ENCODE assay signal across 10 cellular contexts in genomic region chr20:50520222-50520877, GRCh38. TPM values are rescaled to one million over a fixed set of nuclear protein-coding genes. Genes with fewer than 3 reads are reported as not detected.
A peak's percentile ranks its signal among the peaks of the same experiment; 100 is the strongest.
DNase-seq lines count a peak whose midpoint lies in the region; ATAC-seq, FAIRE-seq and TF ChIP-seq lines count a peak whose summit lies in the region.
"Had no signal": no experiment of that assay in that cellular context is flagged by ENCODE, and none has a peak within 500 bp of the region (broad histone marks: within the 10 kb centered on the region; RNA-seq: fewer than 3 reads in every experiment).

No MANE protein-coding gene starts in this region.

- FAIRE-seq in HepG2 (lab: Jason Lieb, UNC) (no peak), keratinocyte (lab: Jason Lieb, UNC) (no peak)

- H3K27me3 ChIP-seq in HepG2 (ENCODE audit: control insufficient read depth in 1 of 2, insufficient read depth in 2 of 2, low read length in 2 of 2) (no peaks in the 10 kb centered on the region), right lobe of liver (no peaks in the 10 kb centered on the region), keratinocyte (ENCODE audit: control insufficient read depth, extremely low read depth, insufficient read depth, low read length) (no peaks in the 10 kb centered on the region), upper lobe of left lung (no peaks in the 10 kb centered on the region)
- H3K27me3 ChIP-seq: breast epithelium had no signal

- ATAC-seq in HepG2, result no peak; the same call in 2 of the 3 replicates
- no peak for ATAC-seq in right lobe of liver
- no peak for ATAC-seq in upper lobe of left lung (ENCODE audit: low FRiP score in 2 of 2)
- no peak for ATAC-seq in GM18858 (IDR thresholded peaks at IDR 0.05; ENCODE audit: unreplicated experiment)
- no peak for ATAC-seq in HG02973 (IDR thresholded peaks at IDR 0.05; ENCODE audit: unreplicated experiment)

- TF ChIP-seq EP300 in HepG2 (IDR thresholded peaks at IDR 0.05; ENCODE audit: low read depth in 2 of 2, low read length in 2 of 2) (no peak), HepG2 (CRISPR knock-in tag; IDR thresholded peaks at IDR 0.05; ENCODE audit: borderline replicate concordance) (no peak), upper lobe of left lung (IDR thresholded peaks at IDR 0.05) (no peak)

- TF ChIP-seq POLR2A in HepG2 (IDR thresholded peaks at IDR 0.05; ENCODE audit: insufficient read depth in 1 of 2, low read depth in 2 of 2, low read length in 2 of 2), result no peak
- TF ChIP-seq POLR2A in right lobe of liver (IDR thresholded peaks at IDR 0.05), result no peak
- no peak for TF ChIP-seq POLR2A in upper lobe of left lung (IDR thresholded peaks at IDR 0.05)

- in situ Hi-C loops in HepG2 (cut with HindIII; ENCODE audit: extremely low pct_ligation_motif_present, low pct_unique_long_range_greater_than_20kb), result no loop called here

- H3K4me1 ChIP-seq in HepG2 (ENCODE audit: insufficient read depth, low read length) (peaks cover 30% of the 10 kb centered on the region), right lobe of liver (peaks cover 0 to 35% (median 9%) of the 10 kb centered on the region in 4 donors), keratinocyte (ENCODE audit: control insufficient read depth, extremely low read depth, insufficient read depth, low read length) (peaks cover 68% of the 10 kb centered on the region), upper lobe of left lung (peaks cover 76 to 93% (median 80%) of the 10 kb centered on the region in 4 donors)
- H3K4me1 ChIP-seq: breast epithelium had no signal

- 99% methylated on average over 7 of the region's 7 CpGs for WGBS in HepG2 (ENCODE audit: low lambda C conversion rate)
- WGBS in right lobe of liver (ENCODE audit: insufficient coverage, low coverage, low lambda C conversion rate, missing lambda C conversion rate), result 81% methylated on average over 7 of the region's 7 CpGs
- 81 to 90% methylated on average over 7 of the region's 7 CpGs for WGBS in upper lobe of left lung, 2 donors

- TF ChIP-seq RAD21 in HepG2 (CRISPR knock-in tag; IDR thresholded peaks at IDR 0.05), result no peak

- TF ChIP-seq CTCF in HepG2 (CRISPR knock-in tag; IDR thresholded peaks at IDR 0.05), result no peak
- TF ChIP-seq CTCF in right lobe of liver (IDR thresholded peaks at IDR 0.05), result no peak
- TF ChIP-seq CTCF in keratinocyte (optimal IDR thresholded peaks at IDR 0.05 in 1 of 3, IDR thresholded peaks at IDR 0.05 in 1 of 3, conservative IDR thresholded peaks at IDR 0.05 in 1 of 3; ENCODE audit: extremely low read depth in 1 of 3, insufficient read depth in 2 of 3, low read length in 3 of 3), result no peak
- TF ChIP-seq CTCF in upper lobe of left lung (IDR thresholded peaks at IDR 0.05), result no peak

- H3K4me2 ChIP-seq in HepG2 (ENCODE audit: low read depth, low read length), result no peak overlapping the region
- H3K4me2 ChIP-seq in keratinocyte (ENCODE audit: control insufficient read depth, extremely low read depth, insufficient read depth, low read depth, low read length), result peak overlapping the region; percentile 35

- H3K36me3 ChIP-seq in HepG2 (replicated peaks in 1 of 2; ENCODE audit: control insufficient read depth in 1 of 2, insufficient read depth in 2 of 2, low read length in 2 of 2), result 0 out of 5 replicates have a peak, but pooled peaks cover 0 to 3% of the 10 kb centered on the region in 2 experiments
- H3K36me3 ChIP-seq in right lobe of liver, result no peaks in the 10 kb centered on the region
- H3K36me3 ChIP-seq in keratinocyte (ENCODE audit: control insufficient read depth in 2 of 2, extremely low read depth in 1 of 2, insufficient read depth in 2 of 2, low read length in 2 of 2), result peaks cover 4 to 11% of the 10 kb centered on the region in 2 experiments
- peaks cover 0 to 6% (median 2%) of the 10 kb centered on the region in 4 donors for H3K36me3 ChIP-seq in upper lobe of left lung
- H3K36me3 ChIP-seq: breast epithelium had no signal

- H3K79me2 ChIP-seq in HepG2 (ENCODE audit: insufficient read depth, low read length) (peaks cover 77% of the 10 kb centered on the region), keratinocyte (ENCODE audit: control insufficient read depth, insufficient read depth, low read length) (peaks cover 92% of the 10 kb centered on the region)

- dilution Hi-C loops in keratinocyte (cut with MboI; ENCODE audit: extremely low pct_ligation_motif_present, low sequenced_read_pairs), result no loop called here

- H2AFZ ChIP-seq in HepG2 (ENCODE audit: low read length), result no peak overlapping the region
- no peak overlapping the region for H2AFZ ChIP-seq in keratinocyte (ENCODE audit: control insufficient read depth, low read length)

- peaks cover 12% of the 10 kb centered on the region for H3K9me1 ChIP-seq in keratinocyte (ENCODE audit: control insufficient read depth, extremely low read depth, insufficient read depth, low read length)

- H4K20me1 ChIP-seq in HepG2 (ENCODE audit: insufficient read depth, low read length), result no peaks in the 10 kb centered on the region
- peaks cover 3% of the 10 kb centered on the region for H4K20me1 ChIP-seq in keratinocyte (ENCODE audit: control insufficient read depth, extremely low read depth, insufficient read depth, low read length)

- POLR2A ChIA-PET in HepG2 (lab: Yijun Ruan, JAX), result interaction anchor here (1.2 kb wide), 1 partner anchor 9 kb away, joined by 4 read pairs; no protein-coding TSS in a partner anchor

- DNase-seq in HepG2 (ENCODE audit: low spot score) (no peak), right lobe of liver (no peak), keratinocyte (ENCODE audit: low read depth, low spot score) (no peak), upper lobe of left lung (no peak), NOMO-1 treated with DMSO at 0.1 percent for 48 hours (lab: John Stamatoyannopoulos, UW; ENCODE audit: unreplicated experiment) (no peak)
- peak; percentile 24 for DNase-seq in activated CD8-positive, alpha-beta memory T cell treated with anti-CD3 and anti-CD28 coated beads, Interleukin-2, amount 50 U/mL, for 1 hour (ENCODE audit: extremely low read depth)
- DNase-seq: NCI-H1417 had no signal

- H3K4me3 ChIP-seq in HepG2 (replicated peaks in 1 of 3; ENCODE audit: insufficient read depth in 1 of 3, low read depth in 2 of 3, low read length in 3 of 3) (no peak overlapping the region), right lobe of liver (no peak overlapping the region), keratinocyte (ENCODE audit: control insufficient read depth in 2 of 3, extremely low read depth in 1 of 3, insufficient read depth in 2 of 3, low read depth in 1 of 3, low read length in 3 of 3) (no peak overlapping the region), upper lobe of left lung (no peak overlapping the region)
- H3K4me3 ChIP-seq: breast epithelium had no signal

- no peaks in the 10 kb centered on the region for H3K9me3 ChIP-seq in HepG2 (ENCODE audit: low read length)
- H3K9me3 ChIP-seq in right lobe of liver, result no peaks in the 10 kb centered on the region
- H3K9me3 ChIP-seq in keratinocyte (ENCODE audit: control insufficient read depth, low read depth, low read length), result no peaks in the 10 kb centered on the region
- no peaks in the 10 kb centered on the region for H3K9me3 ChIP-seq in upper lobe of left lung
- H3K9me3 ChIP-seq: breast epithelium had no signal

- no TSS peak for BruUV-seq in HepG2 (replicated peaks; lab: Mats Ljungman, UMichigan)

- CTCF ChIA-PET in HepG2 (lab: Yijun Ruan, JAX; ENCODE audit: low intra/inter-chr PET ratio, low total read pairs), result no interaction called here

- no peak overlapping the region for H3K27ac ChIP-seq in HepG2 (ENCODE audit: extremely low read length, insufficient read depth, low read length)
- no peak overlapping the region for H3K27ac ChIP-seq in right lobe of liver
- peak overlapping the region; percentile 3 for H3K27ac ChIP-seq in keratinocyte (ENCODE audit: control insufficient read depth, insufficient read depth, low read length)
- H3K27ac ChIP-seq in upper lobe of left lung, result peak overlapping the region; percentile 0 to 97 (median 62)

- intact Hi-C loops in HepG2 (cut with micrococcal nuclease; ENCODE audit: unreplicated experiment) (no loop called here), right lobe of liver (cut with DNase I) (no loop called here)

- no peak overlapping the region for H3K9ac ChIP-seq in HepG2 (ENCODE audit: insufficient read depth, low read depth, low read length)
- H3K9ac ChIP-seq in keratinocyte (ENCODE audit: control insufficient read depth, extremely low read depth, insufficient read depth, low read length), result peak overlapping the region; percentile 26

RNA-seq across cellular contexts. Expression of gene PTPN1, which starts 10.2 kb away (rescaled TPM):
- total RNA-seq in HepG2 (2016; rRNA removed; fragmentation: Illumina TruSeq; extraction: Trizol) (33.3 and 37.2 TPM in 2 replicates), right lobe of liver (10 to 100 TPM in 5 of 6 experiments, 1 to 10 TPM in 1; 9.5 to 14.9 (median 12.6) TPM), upper lobe of left lung (100 to 1,000 TPM in 3 of 6 donors, 10 to 100 TPM in 3; 75.1 to 137 (median 96.1) TPM)
- 4.1 and 4.3 TPM in 2 replicates for total RNA-seq in HepG2 (2016; cell fraction: cytosol; rRNA removed; fragmentation: Illumina TruSeq; extraction: Trizol; ENCODE audit: low read depth)
- total RNA-seq in HepG2 (2016; cell fraction: insoluble cytoplasmic fraction; rRNA removed; fragmentation: Illumina TruSeq; extraction: Trizol), result 31.0 and 34.8 TPM in 2 replicates
- total RNA-seq in HepG2 (2016; cell fraction: membrane; rRNA removed; fragmentation: Illumina TruSeq; extraction: Trizol), result 16.1 and 17.5 TPM in 2 replicates
- 22.9 and 26.4 TPM in 2 replicates for total RNA-seq in HepG2 (2016; cell fraction: nucleus; rRNA removed; fragmentation: Illumina TruSeq; extraction: Trizol)
- polyA plus RNA-seq in HepG2 (2011; rRNA removed) (16.8 and 17.7 TPM in 2 replicates), keratinocyte (53.3 to 67.4 TPM (median 61.6 TPM) in 3 replicates)
- polyA plus RNA-seq in HepG2 (2011; cell fraction: cytosol; rRNA removed), result 14.7 and 18.4 TPM in 2 replicates
- polyA plus RNA-seq in HepG2 (2011; cell fraction: nucleus; rRNA removed), result 21.4 and 23.7 TPM in 2 replicates
- polyA plus RNA-seq in HepG2 (2012), result 20.9 and 24.3 TPM in 2 replicates
- polyA plus RNA-seq in HepG2 (2016; cell fraction: cytosol; fragmentation: Illumina TruSeq; extraction: Trizol; ENCODE audit: low read depth), result 2.4 and 2.5 TPM in 2 replicates
- 33.0 and 39.3 TPM in 2 replicates for polyA plus RNA-seq in HepG2 (2016; cell fraction: insoluble cytoplasmic fraction; fragmentation: Illumina TruSeq; extraction: Trizol; ENCODE audit: low read depth)
- polyA plus RNA-seq in HepG2 (2016; cell fraction: membrane; fragmentation: Illumina TruSeq; extraction: Trizol; ENCODE audit: low read depth), result 9.4 and 10.0 TPM in 2 replicates
- 31.1 and 31.8 TPM in 2 replicates for polyA plus RNA-seq in HepG2 (2016; cell fraction: nucleus; fragmentation: Illumina TruSeq; extraction: Trizol; ENCODE audit: insufficient read depth, low read depth)
- 27.4 and 30.1 TPM in 2 replicates for polyA minus RNA-seq in HepG2 (2011; rRNA and poly(A)+ RNA removed; ENCODE audit: low replicate concordance)
- 12.4 and 15.0 TPM in 2 replicates for polyA minus RNA-seq in HepG2 (2011; cell fraction: cytosol; rRNA and poly(A)+ RNA removed)
- 23.0 and 24.9 TPM in 2 replicates for polyA minus RNA-seq in HepG2 (2011; cell fraction: nucleus; rRNA and poly(A)+ RNA removed)
- polyA plus RNA-seq in keratinocyte (2011; ENCODE audit: low read depth), result 14.0 TPM
- 71.8 and 85.6 TPM in 2 replicates for polyA plus RNA-seq in keratinocyte (2011; cell fraction: cytosol; rRNA removed)
- 107 and 110 TPM in 2 replicates for polyA plus RNA-seq in keratinocyte (2011; cell fraction: nucleus; rRNA removed)
- polyA plus RNA-seq in keratinocyte (2012; ENCODE audit: low replicate concordance), result 42.2 and 66.1 TPM in 2 replicates
- 65.6 to 73.7 TPM (median 70.3 TPM) in 3 replicates for polyA minus RNA-seq in keratinocyte
- 61.6 TPM for polyA minus RNA-seq in keratinocyte (2011; cell fraction: cytosol; rRNA and poly(A)+ RNA removed)
- polyA minus RNA-seq in keratinocyte (2011; cell fraction: nucleus; rRNA and poly(A)+ RNA removed), result 38.7 and 64.7 TPM in 2 replicates

Comparison
In these comparisons a context has a peak if more than half of its experiments do, and no peak if none do; other contexts are left out.
1. H3K27ac ChIP-seq: peak in keratinocyte (single experiment) and upper lobe of left lung (4 of 4); none in HepG2 (single experiment) and right lobe of liver (0 of 3).